Comparison of ENCODE assay signal across 1 cellular context in the genomic region with DNA sequence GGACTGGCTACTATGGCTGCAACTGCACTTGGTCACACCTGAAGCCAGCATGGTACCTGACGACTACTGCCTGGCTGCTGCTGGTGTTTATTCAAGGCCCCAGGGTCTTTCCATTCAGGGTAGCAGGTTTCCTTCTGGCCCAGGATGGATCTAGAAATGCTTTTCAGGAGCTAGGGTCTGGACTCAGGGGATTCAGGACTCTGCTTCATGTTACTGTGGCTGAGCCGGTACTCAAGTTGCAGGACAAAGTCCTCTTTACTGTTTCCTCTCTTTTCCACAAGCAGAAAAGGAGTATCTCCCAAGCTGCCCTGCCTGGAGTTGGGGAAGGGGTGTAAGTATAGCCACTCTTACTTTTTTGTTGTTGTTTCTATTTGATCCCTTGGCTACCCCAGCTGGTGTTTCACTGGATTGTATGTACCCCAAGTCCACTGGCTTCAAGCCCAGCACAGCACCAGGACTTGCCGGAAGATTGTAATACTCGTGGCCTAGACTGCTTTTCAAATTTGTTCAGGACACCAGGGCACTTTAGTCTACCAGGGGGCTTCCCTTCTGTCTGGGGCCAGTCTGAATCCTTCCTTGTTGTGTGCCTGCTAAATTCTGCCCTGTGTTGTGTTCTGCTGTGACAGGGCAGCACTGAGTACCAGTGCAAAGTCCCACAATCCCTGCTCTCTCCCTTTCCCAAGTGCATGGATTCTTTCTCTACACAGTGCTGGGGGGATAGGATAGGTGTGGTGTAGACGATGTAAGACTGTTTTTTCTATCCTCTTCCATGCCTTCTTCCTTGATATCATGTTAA.
TF ChIP-seq lines count a peak whose summit lies in the region.

No MANE protein-coding gene starts in this region.

TF ChIP-seq in HepG2, 621 proteins besides CTCF, POLR2A, EP300 and RAD21 (continued from another document):
- TF ChIP-seq, protein P1, sequence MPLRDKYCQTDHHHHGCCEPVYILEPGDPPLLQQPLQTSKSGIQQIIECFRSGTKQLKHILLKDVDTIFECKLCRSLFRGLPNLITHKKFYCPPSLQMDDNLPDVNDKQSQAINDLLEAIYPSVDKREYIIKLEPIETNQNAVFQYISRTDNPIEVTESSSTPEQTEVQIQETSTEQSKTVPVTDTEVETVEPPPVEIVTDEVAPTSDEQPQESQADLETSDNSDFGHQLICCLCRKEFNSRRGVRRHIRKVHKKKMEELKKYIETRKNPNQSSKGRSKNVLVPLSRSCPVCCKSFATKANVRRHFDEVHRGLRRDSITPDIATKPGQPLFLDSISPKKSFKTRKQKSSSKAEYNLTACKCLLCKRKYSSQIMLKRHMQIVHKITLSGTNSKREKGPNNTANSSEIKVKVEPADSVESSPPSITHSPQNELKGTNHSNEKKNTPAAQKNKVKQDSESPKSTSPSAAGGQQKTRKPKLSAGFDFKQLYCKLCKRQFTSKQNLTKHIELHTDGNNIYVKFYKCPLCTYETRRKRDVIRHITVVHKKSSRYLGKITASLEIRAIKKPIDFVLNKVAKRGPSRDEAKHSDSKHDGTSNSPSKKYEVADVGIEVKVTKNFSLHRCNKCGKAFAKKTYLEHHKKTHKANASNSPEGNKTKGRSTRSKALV (CRISPR knock-in tag; IDR thresholded peaks at IDR 0.05): no peak
- TF ChIP-seq TEAD3 (CRISPR knock-in tag; optimal IDR thresholded peaks at IDR 0.05; ENCODE audit: borderline replicate concordance): peak; percentile 23
- TF ChIP-seq, protein P2, sequence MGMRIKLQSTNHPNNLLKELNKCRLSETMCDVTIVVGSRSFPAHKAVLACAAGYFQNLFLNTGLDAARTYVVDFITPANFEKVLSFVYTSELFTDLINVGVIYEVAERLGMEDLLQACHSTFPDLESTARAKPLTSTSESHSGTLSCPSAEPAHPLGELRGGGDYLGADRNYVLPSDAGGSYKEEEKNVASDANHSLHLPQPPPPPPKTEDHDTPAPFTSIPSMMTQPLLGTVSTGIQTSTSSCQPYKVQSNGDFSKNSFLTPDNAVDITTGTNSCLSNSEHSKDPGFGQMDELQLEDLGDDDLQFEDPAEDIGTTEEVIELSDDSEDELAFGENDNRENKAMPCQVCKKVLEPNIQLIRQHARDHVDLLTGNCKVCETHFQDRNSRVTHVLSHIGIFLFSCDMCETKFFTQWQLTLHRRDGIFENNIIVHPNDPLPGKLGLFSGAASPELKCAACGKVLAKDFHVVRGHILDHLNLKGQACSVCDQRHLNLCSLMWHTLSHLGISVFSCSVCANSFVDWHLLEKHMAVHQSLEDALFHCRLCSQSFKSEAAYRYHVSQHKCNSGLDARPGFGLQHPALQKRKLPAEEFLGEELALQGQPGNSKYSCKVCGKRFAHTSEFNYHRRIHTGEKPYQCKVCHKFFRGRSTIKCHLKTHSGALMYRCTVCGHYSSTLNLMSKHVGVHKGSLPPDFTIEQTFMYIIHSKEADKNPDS (CRISPR knock-in tag; IDR thresholded peaks at IDR 0.05): peak; percentile 76; the same call in 1 of the 2 replicates
- no peak for TF ChIP-seq MED8 (CRISPR knock-in tag; IDR thresholded peaks at IDR 0.05; ENCODE audit: insufficient replicate concordance)
- no peak for TF ChIP-seq NBN (conservative IDR thresholded peaks at IDR 0.05)
- 0 out of 2 replicates have a peak, but pooled peaks have one; percentile 31 for TF ChIP-seq ZMYM3 (CRISPR knock-in tag; IDR thresholded peaks at IDR 0.05)
- peak; percentile 80; the same call in 1 of the 2 replicates for TF ChIP-seq ZNF292 (CRISPR knock-in tag; IDR thresholded peaks at IDR 0.05; ENCODE audit: borderline replicate concordance, low read depth)
